Comparison of ENCODE assay signal across 8 cellular contexts in the genomic region with DNA sequence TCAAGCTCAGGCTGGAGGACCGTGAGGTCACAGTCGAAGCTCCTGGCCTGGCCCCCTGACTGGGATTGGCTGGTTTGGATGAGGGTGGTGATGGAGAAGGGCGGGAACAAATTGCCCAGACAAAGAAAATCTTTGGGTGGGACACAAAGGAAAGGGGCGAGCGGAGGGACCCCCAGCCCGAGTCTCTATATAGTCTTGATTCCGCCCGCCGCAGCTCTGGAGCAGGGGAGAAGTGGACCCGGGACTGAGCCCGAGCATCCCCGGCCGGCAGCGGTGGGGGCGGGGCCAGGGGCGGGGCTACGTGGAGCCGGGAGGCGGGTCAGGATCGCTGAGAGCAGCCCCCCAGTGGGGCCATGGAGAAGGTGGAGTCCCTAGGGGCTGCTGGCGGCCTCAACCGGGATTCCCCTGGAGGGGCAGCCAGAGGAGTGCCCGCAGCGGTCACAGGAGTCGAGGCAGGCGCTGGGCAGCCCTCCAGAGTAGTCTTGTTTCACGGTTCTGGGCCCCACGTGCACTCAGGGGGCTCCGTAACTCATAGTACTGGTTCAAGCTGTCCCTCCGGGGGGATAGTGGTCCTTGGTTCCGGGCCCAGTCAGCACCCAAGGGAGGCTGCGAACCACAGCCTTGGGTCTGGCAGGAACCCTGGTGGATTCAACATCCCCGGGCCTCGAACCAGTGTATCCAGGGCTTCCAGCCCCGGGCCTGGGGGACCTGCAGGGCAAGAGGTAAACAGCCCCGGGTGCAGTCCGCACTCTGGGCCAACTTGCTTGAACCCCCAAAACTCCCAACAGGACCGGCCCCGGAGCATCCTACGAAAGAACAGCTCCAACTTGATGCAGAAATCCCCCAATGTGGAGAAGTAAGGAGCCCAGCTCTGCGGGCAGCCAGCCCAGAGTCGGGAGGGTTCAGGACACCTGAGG. TPM values are rescaled to one million over a fixed set of nuclear protein-coding genes. Genes with fewer than 3 reads are reported as not detected.
A peak's percentile ranks its signal among the peaks of the same experiment; 100 is the strongest.
DNase-seq lines count a peak whose midpoint lies in the region; ATAC-seq and TF ChIP-seq lines count a peak whose summit lies in the region.

No MANE protein-coding gene starts in this region.

- WGBS in adipose tissue, 3 donors = 20 to 22% (median 21%) methylated on average over 41 to 42 of the region's 42 CpGs

- TF ChIP-seq CTCF in SU-DHL-6 (IDR thresholded peaks at IDR 0.05; ENCODE audit: insufficient read depth, low read length, poor library complexity, severe bottlenecking) = no peak
- TF ChIP-seq CTCF in left ventricle myocardium inferior (IDR thresholded peaks at IDR 0.05; ENCODE audit: borderline replicate concordance) = no peak
- no peak for TF ChIP-seq CTCF in progenitor cell of endocrine pancreas (IDR thresholded peaks at IDR 0.05; ENCODE audit: unreplicated experiment)
- no peak for TF ChIP-seq CTCF in vagina (IDR thresholded peaks at IDR 0.05)

- H3K79me2 ChIP-seq in SU-DHL-6 (ENCODE audit: insufficient read depth, low read length) = peaks cover 17% of the 10 kb centered on the region; the same call in 1 of the 2 replicates

- peak overlapping the region; percentile 94 for H3K9ac ChIP-seq in SU-DHL-6 (ENCODE audit: low read length)

- no peaks in the 10 kb centered on the region for H3K9me2 ChIP-seq in SU-DHL-6 (replicated peaks; ENCODE audit: insufficient read depth, low read length)

- H3K4me3 ChIP-seq in SU-DHL-6 (ENCODE audit: insufficient read depth, low read length, poor library complexity, severe bottlenecking) = peak overlapping the region; percentile 99
- H3K4me3 ChIP-seq in left ventricle myocardium inferior = peak overlapping the region; percentile 94
- peak overlapping the region; percentile 70 to 99 for H3K4me3 ChIP-seq in vagina

- intact Hi-C loops in left ventricle myocardium inferior (cut with micrococcal nuclease) = no loop called here
- intact Hi-C loops in vagina (cut with DNase I) = no loop called here

- H3K27ac ChIP-seq in SU-DHL-6 (ENCODE audit: low read depth, low read length) = peak overlapping the region; percentile 89
- peak overlapping the region; percentile 40 for H3K27ac ChIP-seq in adipose tissue (ENCODE audit: low read depth, low read length)
- H3K27ac ChIP-seq in left ventricle myocardium inferior (replicated peaks) = peak overlapping the region; percentile 94
- H3K27ac ChIP-seq in vagina = peak overlapping the region; percentile 82

- peaks cover 11% of the 10 kb centered on the region for H3K4me1 Mint-ChIP-seq in progenitor cell of endocrine pancreas (ENCODE audit: low read depth)

- H2AFZ ChIP-seq in SU-DHL-6 (ENCODE audit: low read depth, low read length, severe bottlenecking) = peak overlapping the region; percentile 50

- DNase-seq in ELF-1 (ENCODE audit: low read depth, low spot score) = peak; percentile 93
- peak; percentile 33 to 50 for DNase-seq in Kasumi-1 (lab: John Stamatoyannopoulos, UW)
- peak; percentile 78 for DNase-seq in left ventricle myocardium inferior
- DNase-seq in progenitor cell of endocrine pancreas (ENCODE audit: low spot score, unreplicated experiment) = peak; percentile 64
- no peak for DNase-seq in vagina (ENCODE audit: extremely low spot score in 2 of 2)

- H3K27me3 ChIP-seq in SU-DHL-6 (ENCODE audit: low read length) = no peaks in the 10 kb centered on the region
- H3K27me3 ChIP-seq in left ventricle myocardium inferior (ENCODE audit: low read depth) = peaks cover 21% of the 10 kb centered on the region
- H3K27me3 ChIP-seq in vagina = no peaks in the 10 kb centered on the region

- no peaks in the 10 kb centered on the region for H3K27me3 Mint-ChIP-seq in progenitor cell of endocrine pancreas

- peak overlapping the region; percentile 69 for H3K4me2 ChIP-seq in SU-DHL-6 (ENCODE audit: low read depth, low read length, poor library complexity, severe bottlenecking)

- peaks cover 9% of the 10 kb centered on the region for H3F3A ChIP-seq in SU-DHL-6 (ENCODE audit: insufficient read depth)

- ATAC-seq in GM21737 (IDR thresholded peaks at IDR 0.05; ENCODE audit: unreplicated experiment) = peak; percentile 31

- no peaks in the 10 kb centered on the region for H3K9me3 ChIP-seq in SU-DHL-6 (ENCODE audit: insufficient read depth, low read length)
- H3K9me3 ChIP-seq in left ventricle myocardium inferior (replicated peaks) = no peaks in the 10 kb centered on the region
- H3K9me3 ChIP-seq in vagina = no peaks in the 10 kb centered on the region

- H3K4me1 ChIP-seq in left ventricle myocardium inferior = peaks cover 28% of the 10 kb centered on the region
- peaks cover 22% of the 10 kb centered on the region for H3K4me1 ChIP-seq in vagina

- H4K20me1 ChIP-seq in SU-DHL-6 (ENCODE audit: low read depth, low read length) = no peaks in the 10 kb centered on the region

- no peaks in the 10 kb centered on the region for H3K9me3 Mint-ChIP-seq in progenitor cell of endocrine pancreas (ENCODE audit: low read depth)

- no peaks in the 10 kb centered on the region for H3K36me3 ChIP-seq in SU-DHL-6 (ENCODE audit: low read length)
- H3K36me3 ChIP-seq in left ventricle myocardium inferior = peaks cover 14% of the 10 kb centered on the region
- peaks cover 0 to 3% of the 10 kb centered on the region in 2 donors for H3K36me3 ChIP-seq in vagina

- peak overlapping the region; percentile 98 for H3K27ac Mint-ChIP-seq in progenitor cell of endocrine pancreas

- H3K36me3 Mint-ChIP-seq in progenitor cell of endocrine pancreas (ENCODE audit: insufficient read depth) = no peaks in the 10 kb centered on the region

- no peak for TF ChIP-seq POLR2A in vagina (IDR thresholded peaks at IDR 0.05)

- peak overlapping the region; percentile 95 for H3K4me3 Mint-ChIP-seq in progenitor cell of endocrine pancreas (ENCODE audit: low read depth)

RNA-seq across cellular contexts. Expression of a gene that starts 1.2 kb away (rescaled TPM):
- 10 to 100 TPM; 11.8 to 25.2 (median 17.9) TPM for polyA plus RNA-seq in adipose tissue
- total RNA-seq in left ventricle myocardium inferior (31.9 TPM), progenitor cell of endocrine pancreas (75.2 TPM in 2 replicates), vagina (22.6 TPM)

RNA-seq across cellular contexts. Expression of a gene that starts 6.0 kb away (rescaled TPM):
- 10 to 100 TPM in 1 of 3 donors, 1 to 10 TPM in 2; 4.0 to 12.7 (median 5.2) TPM for polyA plus RNA-seq in adipose tissue
- 13.4 TPM for total RNA-seq in left ventricle myocardium inferior
- 1.0 TPM in 1 of 2 replicates, not detected in the other for total RNA-seq in progenitor cell of endocrine pancreas
- 7.6 TPM for total RNA-seq in vagina

RNA-seq across cellular contexts. Expression of a gene that starts 15.2 kb away (rescaled TPM):
- 10 to 100 TPM; 40.1 to 55.5 (median 47.5) TPM for polyA plus RNA-seq in adipose tissue
- 66.1 TPM for total RNA-seq in left ventricle myocardium inferior
- 77.1 and 81.1 TPM in 2 replicates for total RNA-seq in progenitor cell of endocrine pancreas
- total RNA-seq in vagina = 51.1 TPM

RNA-seq across cellular contexts. Expression of a gene that starts 21.6 kb away (rescaled TPM):
- polyA plus RNA-seq in adipose tissue = 10 to 100 TPM in 1 of 3 donors, 1 to 10 TPM in 2; 6.3 to 11.2 (median 9.9) TPM
- total RNA-seq in left ventricle myocardium inferior (3.9 TPM), progenitor cell of endocrine pancreas (11.3 and 12.4 TPM in 2 replicates), vagina (12.5 TPM)

RNA-seq across cellular contexts. Expression of a gene that starts 22.9 kb away (rescaled TPM):
- polyA plus RNA-seq in adipose tissue = 100 to 1,000 TPM; 204 to 587 (median 428) TPM
- 250 TPM for total RNA-seq in left ventricle myocardium inferior
- 323 and 338 TPM in 2 replicates for total RNA-seq in progenitor cell of endocrine pancreas
- 238 TPM for total RNA-seq in vagina

Comparison
In these comparisons a context has a peak if more than half of its experiments do, and no peak if none do; other contexts are left out.
1. DNase-seq: peak in ELF-1 (single experiment), Kasumi-1 (2 of 2), left ventricle myocardium inferior (single experiment) and progenitor cell of endocrine pancreas (single experiment); none in vagina (0 of 2).
2. H3K27ac ChIP-seq: peak in every context shown above with its lines; median percentile 94 in left ventricle myocardium inferior; 89 in SU-DHL-6; 82 in vagina; 40 in adipose tissue.
3. Peak in every context shown above with its lines, with median percentiles within 50 percentile points of each other: H3K4me3 ChIP-seq.